In the genomic region with DNA sequence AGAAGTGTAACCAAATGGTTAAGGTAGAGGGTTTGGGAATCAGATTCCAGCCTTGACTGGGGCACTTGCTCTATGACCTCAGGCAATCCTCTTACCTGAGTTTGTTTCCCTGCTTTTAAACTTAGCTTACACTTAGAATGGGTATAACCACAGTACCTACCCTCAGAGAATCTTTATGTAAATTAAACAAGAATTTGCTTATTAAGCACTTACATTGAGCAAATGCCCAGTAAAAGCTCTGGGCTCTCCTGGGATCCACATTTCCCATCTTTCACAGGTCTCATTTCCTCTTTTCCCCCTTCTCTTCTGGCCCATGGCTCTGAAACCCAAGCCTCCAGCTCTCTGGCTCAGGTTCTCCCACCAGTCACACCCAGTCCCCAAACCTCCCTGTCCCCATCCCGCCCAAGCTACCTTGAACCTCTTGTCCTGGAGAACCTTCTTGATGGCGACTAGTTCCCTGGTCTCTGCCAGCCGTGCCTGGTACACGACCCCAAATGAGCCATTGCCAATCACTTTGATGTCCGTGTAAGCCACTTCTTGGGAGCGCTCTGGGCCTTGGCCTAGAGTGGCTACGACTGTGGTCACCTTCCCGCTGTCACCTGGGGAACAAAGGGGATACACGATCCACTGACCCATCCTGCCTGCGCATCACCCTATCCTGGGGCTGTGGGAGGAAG, we compare ENCODE assay signal across 1 cellular context.
TF ChIP-seq lines count a peak whose summit lies in the region.

No MANE protein-coding gene starts in this region.

TF ChIP-seq in HEK293, 187 proteins besides CTCF, POLR2A, EP300 and RAD21:
- no peak for TF ChIP-seq KLF9 (tag by site-specific recombination; IDR thresholded peaks at IDR 0.05; ENCODE audit: low read depth)
